In genomic region chr16:7364054-7364407, GRCh38 we compare ENCODE assay signal across 2 cellular contexts.
TF ChIP-seq lines count a peak whose summit lies in the region.

No MANE protein-coding gene starts in this region.

TF ChIP-seq in SK-N-SH, 30 proteins besides CTCF, POLR2A, EP300 and RAD21 (continued from another document):
- no peak for TF ChIP-seq USF2 (IDR thresholded peaks at IDR 0.05; ENCODE audit: borderline replicate concordance, low read depth, low read length)

TF ChIP-seq in SK-N-SH treated with all-trans-retinoic acid at 6 μM for 48 hours, 23 proteins besides CTCF, POLR2A, EP300 and RAD21 (continued from another document):
- no peak for TF ChIP-seq CREB5 (CRISPR knock-in tag; IDR thresholded peaks at IDR 0.05; ENCODE audit: low read depth)
- TF ChIP-seq PPARA (CRISPR knock-in tag; IDR thresholded peaks at IDR 0.05; ENCODE audit: borderline replicate concordance): no peak
